8 cellular contexts compared by ENCODE assay signal in genomic region chr20:2521369-2522305, GRCh38. TPM values are rescaled to one million over a fixed set of nuclear protein-coding genes. Genes with fewer than 3 reads are reported as not detected.
DNase-seq lines count a peak whose midpoint lies in the region; ATAC-seq and TF ChIP-seq lines count a peak whose summit lies in the region.

No MANE protein-coding gene starts in this region.

- H3K79me2 ChIP-seq in neural cell (replicated peaks; ENCODE audit: insufficient read depth, low read length) = no peaks in the 10 kb centered on the region

- intact Hi-C loops in activated CD8-positive, alpha-beta T cell treated with anti-CD3 and anti-CD28 coated beads for 36 hours (cut with micrococcal nuclease) = loop anchor here (10.0 kb wide), 1 partner anchor 123 kb away; no protein-coding TSS in a partner anchor

- no peak for ATAC-seq in activated CD8-positive, alpha-beta T cell treated with anti-CD3 and anti-CD28 coated beads for 36 hours

- H3K4me3 ChIP-seq in epithelial cell of esophagus (ENCODE audit: low read length) = no peak overlapping the region
- H3K4me3 ChIP-seq in neural cell (ENCODE audit: low read length) = no peak overlapping the region

- no peak overlapping the region for H3K27ac ChIP-seq in neural cell (ENCODE audit: low read length)

- DNase-seq in NCI-H2196 (lab: John Stamatoyannopoulos, UW; ENCODE audit: unreplicated experiment) (peak; percentile 29), NCI-H2196 treated with DMSO at 0.1 percent for 48 hours (lab: John Stamatoyannopoulos, UW; ENCODE audit: unreplicated experiment) (no peak), NCI-H1092 (lab: John Stamatoyannopoulos, UW) (peak; percentile 8), epithelial cell of esophagus (ENCODE audit: low read depth) (peak; percentile 51), NCI-H2107 (lab: John Stamatoyannopoulos, UW) (no peak), mesenteric fat pad (ENCODE audit: low spot score) (no peak)
- peak; percentile 75 for DNase-seq in activated CD8-positive, alpha-beta T cell treated with anti-CD3 and anti-CD28 coated beads for 36 hours

- H3K9me3 ChIP-seq in neural cell (ENCODE audit: low read length) = no peaks in the 10 kb centered on the region

- no peak overlapping the region for H3K9ac ChIP-seq in neural cell (ENCODE audit: low read length)

- H3K27ac Mint-ChIP-seq in activated CD8-positive, alpha-beta T cell treated with anti-CD3 and anti-CD28 coated beads for 36 hours = no peak overlapping the region

- H3K4me2 ChIP-seq in neural cell (ENCODE audit: low read length) = no peak overlapping the region

- no peak overlapping the region for H2AFZ ChIP-seq in neural cell (ENCODE audit: low read depth, low read length)

- H3K9me3 Mint-ChIP-seq in activated CD8-positive, alpha-beta T cell treated with anti-CD3 and anti-CD28 coated beads for 36 hours = no peaks in the 10 kb centered on the region

- no peaks in the 10 kb centered on the region for H4K20me1 ChIP-seq in neural cell (ENCODE audit: insufficient read depth)

- CTCF ChIA-PET in activated CD8-positive, alpha-beta T cell treated with anti-CD3 and anti-CD28 coated beads for 36 hours (lab: Charles Lee) = interaction anchor here (0.7 to 6.6 kb wide), 53 partner anchors 10 to 330 kb away, joined by 3 to 147 read pairs (median 4); partner anchors contain the start of genes NOP56, SNRPB, TGM6 and ZNF343

- H3K4me1 Mint-ChIP-seq in activated CD8-positive, alpha-beta T cell treated with anti-CD3 and anti-CD28 coated beads for 36 hours (ENCODE audit: low read depth) = peaks cover 7% of the 10 kb centered on the region

- peaks cover 6% of the 10 kb centered on the region for H3K27me3 Mint-ChIP-seq in activated CD8-positive, alpha-beta T cell treated with anti-CD3 and anti-CD28 coated beads for 36 hours

- peak; percentile 80 for TF ChIP-seq CTCF in activated CD8-positive, alpha-beta T cell treated with anti-CD3 and anti-CD28 coated beads for 36 hours (IDR thresholded peaks at IDR 0.05)
- peak; percentile 94 for TF ChIP-seq CTCF in epithelial cell of esophagus (IDR thresholded peaks at IDR 0.05; ENCODE audit: insufficient read depth, low read depth, low read length, missing control alignments)
- peak; percentile 51 for TF ChIP-seq CTCF in neural cell (IDR thresholded peaks at IDR 0.05; ENCODE audit: poor library complexity, severe bottlenecking)

- no peaks in the 10 kb centered on the region for H3K36me3 ChIP-seq in neural cell (ENCODE audit: insufficient read depth, low read length)

- TF ChIP-seq EP300 in neural cell (conservative IDR thresholded peaks at IDR 0.05; ENCODE audit: poor library complexity, severe bottlenecking) = no peak

- POLR2A ChIA-PET in activated CD8-positive, alpha-beta T cell treated with anti-CD3 and anti-CD28 coated beads for 36 hours (lab: Charles Lee) = interaction anchor here (0.6 to 3.5 kb wide), 8 partner anchors 13 to 131 kb away, joined by 3 to 23 read pairs (median 3); partner anchors contain the start of genes NOP56 and SNRPB

- H3F3A ChIP-seq in neural cell (ENCODE audit: insufficient read depth, low read length, poor library complexity, severe bottlenecking) = no peaks in the 10 kb centered on the region

- no peaks in the 10 kb centered on the region for H3K9me2 ChIP-seq in neural cell (ENCODE audit: insufficient read depth, low read length)

- peaks cover 18% of the 10 kb centered on the region for H3K27me3 ChIP-seq in neural cell (ENCODE audit: insufficient read depth, low read depth, low read length)

- TF ChIP-seq RAD21 in neural cell (conservative IDR thresholded peaks at IDR 0.05) = no peak

- no peaks in the 10 kb centered on the region for H3K36me3 Mint-ChIP-seq in activated CD8-positive, alpha-beta T cell treated with anti-CD3 and anti-CD28 coated beads for 36 hours (ENCODE audit: low read depth)

- no peak overlapping the region for H3K4me3 Mint-ChIP-seq in activated CD8-positive, alpha-beta T cell treated with anti-CD3 and anti-CD28 coated beads for 36 hours

TF ChIP-seq in neural cell, 6 proteins besides CTCF, POLR2A, EP300 and RAD21:
- TF ChIP-seq EZH2 (IDR thresholded peaks at IDR 0.05; ENCODE audit: borderline replicate concordance, insufficient read depth, low read length, poor library complexity, severe bottlenecking) (no peak), SMC3 (conservative IDR thresholded peaks at IDR 0.05; ENCODE audit: poor library complexity) (no peak), MXI1 (conservative IDR thresholded peaks at IDR 0.05; ENCODE audit: poor library complexity, severe bottlenecking) (no peak), REST (IDR thresholded peaks at IDR 0.05; ENCODE audit: borderline replicate concordance) (no peak), TAF1 (IDR thresholded peaks at IDR 0.05; ENCODE audit: low read depth) (no peak), POLR2AphosphoS5 (IDR thresholded peaks at IDR 0.05) (no peak)

RNA-seq across cellular contexts. Expression of gene ZNF343, which starts 12.9 kb away (rescaled TPM):
- 1 to 10 TPM; 8.5 to 9.5 TPM for total RNA-seq in activated CD8-positive, alpha-beta T cell treated with anti-CD3 and anti-CD28 coated beads for 36 hours
- 10.5 and 14.3 TPM in 2 replicates for polyA plus RNA-seq in neural cell
- 24.3 and 26.7 TPM in 2 replicates for polyA minus RNA-seq in neural cell
- 14.4 TPM for total RNA-seq in mesenteric fat pad

RNA-seq across cellular contexts. Expression of gene TMC2, which starts 14.7 kb away (rescaled TPM):
- total RNA-seq in activated CD8-positive, alpha-beta T cell treated with anti-CD3 and anti-CD28 coated beads for 36 hours = not detected
- polyA plus RNA-seq in neural cell = 0.11 and 0.66 TPM in 2 replicates
- 0.24 and 0.35 TPM in 2 replicates for polyA minus RNA-seq in neural cell
- total RNA-seq in mesenteric fat pad = 0.22 TPM

RNA-seq across cellular contexts. Expression of gene SNRPB, which starts 51.0 kb away (rescaled TPM):
- total RNA-seq in activated CD8-positive, alpha-beta T cell treated with anti-CD3 and anti-CD28 coated beads for 36 hours = 100 to 1,000 TPM; 469 to 479 TPM
- polyA plus RNA-seq in neural cell = 289 and 335 TPM in 2 replicates
- polyA minus RNA-seq in neural cell = 72.1 and 72.8 TPM in 2 replicates
- total RNA-seq in mesenteric fat pad = 112 TPM

Comparison
In these comparisons a context has a peak if more than half of its experiments do, and no peak if none do; other contexts are left out.
1. DNase-seq: peak in NCI-H2196 (single experiment), NCI-H1092 (single experiment), activated CD8-positive, alpha-beta T cell treated with anti-CD3 and anti-CD28 coated beads for 36 hours (single experiment) and epithelial cell of esophagus (single experiment); none in NCI-H2196 treated with DMSO at 0.1 percent for 48 hours (single experiment), NCI-H2107 (single experiment) and mesenteric fat pad (single experiment).
2. Peak in every context shown above with its lines, with median percentiles within 50 percentile points of each other: CTCF ChIP-seq.